In the genomic region with DNA sequence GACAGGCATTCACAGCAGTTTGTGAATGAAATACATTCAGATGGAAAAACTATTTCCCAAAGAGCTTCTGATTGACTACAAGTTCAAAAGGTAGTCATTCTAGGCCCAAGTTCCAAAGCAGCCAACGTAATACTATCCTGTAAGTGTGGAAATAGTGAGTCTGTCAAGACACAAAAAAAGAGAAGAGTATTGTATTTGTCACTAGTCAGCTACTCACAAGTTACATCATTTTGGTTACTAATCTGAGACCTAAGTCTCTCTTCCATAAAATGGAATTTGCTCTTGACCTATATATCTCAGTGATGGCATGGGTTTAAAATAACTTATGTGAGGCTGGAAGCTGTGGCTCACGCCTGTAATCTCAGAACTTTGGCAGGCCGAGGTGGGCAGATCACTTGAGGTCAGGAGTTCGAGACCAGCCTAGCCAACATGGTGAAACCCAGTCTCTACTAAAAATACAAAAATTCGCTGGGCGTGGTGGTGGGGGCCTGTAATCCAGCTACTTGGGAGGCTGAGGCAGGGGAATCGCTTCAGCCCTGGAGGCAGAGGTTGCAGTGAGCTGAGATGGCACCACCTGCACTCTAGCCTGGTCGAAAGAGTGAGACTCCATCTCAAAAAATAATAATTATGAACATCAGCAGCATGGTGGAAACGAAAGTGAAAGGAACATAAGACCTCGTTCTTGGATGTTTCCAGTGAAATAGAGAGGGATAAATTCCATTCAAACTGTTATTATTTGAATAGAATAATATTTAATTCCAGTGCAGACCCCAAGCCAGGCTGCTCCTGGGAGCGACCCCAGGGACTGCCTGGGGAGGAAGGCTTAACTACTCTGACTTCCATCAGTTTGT, we compare ENCODE assay signal across 1 cellular context.
TF ChIP-seq lines count a peak whose summit lies in the region.

No MANE protein-coding gene starts in this region.

TF ChIP-seq in GM23338, 12 proteins besides CTCF, POLR2A, EP300 and RAD21:
- TF ChIP-seq CREB1 (CRISPR knock-in tag; IDR thresholded peaks at IDR 0.05; ENCODE audit: low read depth) (no peak), ETS1 (IDR thresholded peaks at IDR 0.05) (no peak), ZNF462 (CRISPR knock-in tag; IDR thresholded peaks at IDR 0.05) (no peak), EZH2phosphoT487 (IDR thresholded peaks at IDR 0.05; ENCODE audit: unreplicated experiment) (no peak), ZNF114 (CRISPR knock-in tag; IDR thresholded peaks at IDR 0.05) (no peak), STAT1 (IDR thresholded peaks at IDR 0.05; ENCODE audit: unreplicated experiment) (no peak), EZH2 (IDR thresholded peaks at IDR 0.05; ENCODE audit: low read depth, unreplicated experiment) (no peak), JUNB (IDR thresholded peaks at IDR 0.05; ENCODE audit: unreplicated experiment) (no peak), ZNF331 (CRISPR knock-in tag; IDR thresholded peaks at IDR 0.05; ENCODE audit: low read depth) (no peak), NANOG (IDR thresholded peaks at IDR 0.05; ENCODE audit: borderline replicate concordance) (no peak), POLR2AphosphoS5 (IDR thresholded peaks at IDR 0.05; ENCODE audit: low read depth) (no peak)
- TF ChIP-seq, protein P1, sequence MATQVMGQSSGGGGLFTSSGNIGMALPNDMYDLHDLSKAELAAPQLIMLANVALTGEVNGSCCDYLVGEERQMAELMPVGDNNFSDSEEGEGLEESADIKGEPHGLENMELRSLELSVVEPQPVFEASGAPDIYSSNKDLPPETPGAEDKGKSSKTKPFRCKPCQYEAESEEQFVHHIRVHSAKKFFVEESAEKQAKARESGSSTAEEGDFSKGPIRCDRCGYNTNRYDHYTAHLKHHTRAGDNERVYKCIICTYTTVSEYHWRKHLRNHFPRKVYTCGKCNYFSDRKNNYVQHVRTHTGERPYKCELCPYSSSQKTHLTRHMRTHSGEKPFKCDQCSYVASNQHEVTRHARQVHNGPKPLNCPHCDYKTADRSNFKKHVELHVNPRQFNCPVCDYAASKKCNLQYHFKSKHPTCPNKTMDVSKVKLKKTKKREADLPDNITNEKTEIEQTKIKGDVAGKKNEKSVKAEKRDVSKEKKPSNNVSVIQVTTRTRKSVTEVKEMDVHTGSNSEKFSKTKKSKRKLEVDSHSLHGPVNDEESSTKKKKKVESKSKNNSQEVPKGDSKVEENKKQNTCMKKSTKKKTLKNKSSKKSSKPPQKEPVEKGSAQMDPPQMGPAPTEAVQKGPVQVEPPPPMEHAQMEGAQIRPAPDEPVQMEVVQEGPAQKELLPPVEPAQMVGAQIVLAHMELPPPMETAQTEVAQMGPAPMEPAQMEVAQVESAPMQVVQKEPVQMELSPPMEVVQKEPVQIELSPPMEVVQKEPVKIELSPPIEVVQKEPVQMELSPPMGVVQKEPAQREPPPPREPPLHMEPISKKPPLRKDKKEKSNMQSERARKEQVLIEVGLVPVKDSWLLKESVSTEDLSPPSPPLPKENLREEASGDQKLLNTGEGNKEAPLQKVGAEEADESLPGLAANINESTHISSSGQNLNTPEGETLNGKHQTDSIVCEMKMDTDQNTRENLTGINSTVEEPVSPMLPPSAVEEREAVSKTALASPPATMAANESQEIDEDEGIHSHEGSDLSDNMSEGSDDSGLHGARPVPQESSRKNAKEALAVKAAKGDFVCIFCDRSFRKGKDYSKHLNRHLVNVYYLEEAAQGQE (IDR thresholded peaks at IDR 0.05; ENCODE audit: unreplicated experiment), result no peak
TF ChIP-seq in GM23338: peak in this region for 0.
